ENCODE assay signal across 8 cellular contexts in the genomic region with DNA sequence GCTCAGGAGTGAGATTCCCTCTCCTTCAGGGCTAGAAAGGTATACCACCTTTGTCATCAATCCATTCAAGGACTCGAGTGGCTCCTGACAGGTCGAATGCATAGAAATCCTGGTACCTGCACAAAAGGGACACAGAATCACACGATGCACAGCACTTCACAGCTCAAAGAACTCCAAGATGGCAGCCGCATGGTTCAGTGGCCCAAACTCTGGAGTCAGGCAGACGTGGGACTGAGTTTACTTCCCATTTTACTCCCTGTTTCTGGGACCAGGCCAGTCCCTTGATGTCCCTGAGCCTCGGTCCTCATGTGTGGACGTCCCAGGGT. TPM values are rescaled to one million over a fixed set of nuclear protein-coding genes. Genes with fewer than 3 reads are reported as not detected.
A peak's percentile ranks its signal among the peaks of the same experiment; 100 is the strongest.
DNase-seq lines count a peak whose midpoint lies in the region; ATAC-seq, FAIRE-seq and TF ChIP-seq lines count a peak whose summit lies in the region.

No MANE protein-coding gene starts in this region.

- no peak for TF ChIP-seq EP300 in ovary (IDR thresholded peaks at IDR 0.05)

- POLR2A ChIA-PET in Caco-2 (lab: Charles Lee), result interaction anchor here (1.0 to 1.2 kb wide), 2 partner anchors 63 to 82 kb away, joined by 3 to 10 read pairs; no protein-coding TSS in a partner anchor
- POLR2A ChIA-PET in endothelial cell of umbilical vein (lab: Charles Lee), result interaction anchor here (0.7 to 2.3 kb wide), 2 partner anchors 22 to 169 kb away, joined by 3 to 4 read pairs; no protein-coding TSS in a partner anchor

- CTCF ChIA-PET in Caco-2 (lab: Charles Lee) (interaction anchor here (1.0 to 1.4 kb wide), 3 partner anchors 15 to 66 kb away, joined by 3 to 7 read pairs (median 4); no protein-coding TSS in a partner anchor), endothelial cell of umbilical vein (lab: Charles Lee) (interaction anchor here (0.6 to 3.2 kb wide), 14 partner anchors 10 to 515 kb away, joined by 3 to 35 read pairs (median 5); partner anchors contain the start of gene SEC11A)

- H3K27me3 ChIP-seq in Caco-2 (replicated peaks; ENCODE audit: control insufficient read depth, insufficient read depth, low read length), result no peaks in the 10 kb centered on the region
- no peaks in the 10 kb centered on the region for H3K27me3 ChIP-seq in OCI-LY3 (ENCODE audit: low read depth, low read length)
- H3K27me3 ChIP-seq in endothelial cell of umbilical vein (ENCODE audit: control insufficient read depth in 2 of 2, insufficient read depth in 2 of 2, low read length in 2 of 2), result no peaks in the 10 kb centered on the region
- no peaks in the 10 kb centered on the region for H3K27me3 ChIP-seq in ovary

- H4K20me1 ChIP-seq in OCI-LY3 (ENCODE audit: insufficient read depth, low read length) (no peaks in the 10 kb centered on the region), endothelial cell of umbilical vein (replicated peaks; ENCODE audit: control insufficient read depth, extremely low read depth, insufficient read depth, low read length) (no peaks in the 10 kb centered on the region)

- BruUV-seq in Caco-2 (replicated peaks; lab: Mats Ljungman, UMichigan) (no TSS peak), endothelial cell of umbilical vein (replicated peaks; lab: Mats Ljungman, UMichigan) (TSS peak; percentile 71)

- H3K36me3 ChIP-seq in Caco-2 (ENCODE audit: control insufficient read depth, insufficient read depth, low read length) (peaks cover 3% of the 10 kb centered on the region), OCI-LY3 (replicated peaks; ENCODE audit: low read depth, low read length) (peaks cover 21% of the 10 kb centered on the region), endothelial cell of umbilical vein (ENCODE audit: control insufficient read depth in 2 of 2, extremely low read depth in 1 of 2, insufficient read depth in 2 of 2, low read length in 2 of 2) (peaks cover 9 to 11% of the 10 kb centered on the region in 2 experiments), ovary (no peaks in the 10 kb centered on the region)

- peaks cover 4% of the 10 kb centered on the region; the same call in 1 of the 2 replicates for H3K4me1 ChIP-seq in Caco-2
- H3K4me1 ChIP-seq in OCI-LY3 (ENCODE audit: low read length), result peaks cover 19% of the 10 kb centered on the region
- peaks cover 29% of the 10 kb centered on the region for H3K4me1 ChIP-seq in endothelial cell of umbilical vein (ENCODE audit: control insufficient read depth, extremely low read depth, insufficient read depth, low read length)
- peaks cover 2% of the 10 kb centered on the region for H3K4me1 ChIP-seq in ovary (ENCODE audit: insufficient read depth)

- H3K4me3 ChIP-seq in Caco-2 (ENCODE audit: low read depth, low read length), result peak overlapping the region; percentile 62
- H3K4me3 ChIP-seq in OCI-LY3 (ENCODE audit: low read length), result peak overlapping the region; percentile 91
- peak overlapping the region; percentile 25 to 93 (median 79) for H3K4me3 ChIP-seq in endothelial cell of umbilical vein (replicated peaks in 1 of 3; ENCODE audit: insufficient read depth in 1 of 3, low read depth in 1 of 3, low read length in 3 of 3)
- peak overlapping the region; percentile 82 for H3K4me3 ChIP-seq in ovary

- peak overlapping the region; percentile 98 for H3K27ac Mint-ChIP-seq in Caco-2 (ENCODE audit: unreplicated experiment)

- TF ChIP-seq POLR2A in endothelial cell of umbilical vein (IDR thresholded peaks at IDR 0.05; ENCODE audit: low read depth, low read length) (no peak), ovary (IDR thresholded peaks at IDR 0.05) (no peak)

- DNase-seq in Caco-2 (no peak), endothelial cell of umbilical vein (ENCODE audit: low read depth, low spot score) (no peak), ovary (no peak), ureter (ENCODE audit: low spot score) (no peak), mesenteric fat pad (ENCODE audit: low spot score) (no peak), left colon (no peak), SW 1271 (lab: John Stamatoyannopoulos, UW) (no peak)

- H3K4me2 ChIP-seq in OCI-LY3 (ENCODE audit: low read length), result peak overlapping the region; percentile 100
- H3K4me2 ChIP-seq in endothelial cell of umbilical vein (ENCODE audit: insufficient read depth, low read length), result peak overlapping the region; percentile 87

- H3K9me3 ChIP-seq in Caco-2, result no peaks in the 10 kb centered on the region
- H3K9me3 ChIP-seq in OCI-LY3 (ENCODE audit: insufficient read depth, low read length), result no peaks in the 10 kb centered on the region
- no peaks in the 10 kb centered on the region for H3K9me3 ChIP-seq in endothelial cell of umbilical vein (replicated peaks; ENCODE audit: control insufficient read depth, insufficient read depth, low read length)
- H3K9me3 ChIP-seq in ovary, result no peaks in the 10 kb centered on the region

- H3K27ac ChIP-seq in OCI-LY3 (ENCODE audit: low read length) (peak overlapping the region; percentile 58), endothelial cell of umbilical vein (ENCODE audit: insufficient read depth, low read depth, low read length) (peak overlapping the region; percentile 84), ovary (peak overlapping the region; percentile 61 to 69)

- no peaks in the 10 kb centered on the region for H3K9me1 ChIP-seq in endothelial cell of umbilical vein (replicated peaks; ENCODE audit: control insufficient read depth, extremely low read depth, insufficient read depth, low read length)

- dilution Hi-C loops in endothelial cell of umbilical vein (cut with MboI; ENCODE audit: extremely low pct_ligation_motif_present, low sequenced_read_pairs), result no loop called here

- peak overlapping the region; percentile 97 for H3K4me3 Mint-ChIP-seq in Caco-2 (ENCODE audit: unreplicated experiment)

- WGBS in ovary, 3 donors, result 9 to 15% (median 13%) methylated on average over 7 of the region's 7 CpGs

- H3K27me3 Mint-ChIP-seq in Caco-2 (ENCODE audit: insufficient read depth, unreplicated experiment), result no peaks in the 10 kb centered on the region

- peaks cover 30% of the 10 kb centered on the region for H3K36me3 Mint-ChIP-seq in Caco-2 (ENCODE audit: insufficient read depth, unreplicated experiment)

- intact Hi-C loops in Caco-2 (cut with micrococcal nuclease; ENCODE audit: unreplicated experiment) (loop anchor here (5.0 to 10.0 kb wide), 2 partner anchors 61 to 164 kb away; partner anchors contain the start of genes ALPK3 and SEC11A), endothelial cell of umbilical vein (cut with micrococcal nuclease) (no loop called here), ovary (cut with DNase I) (loop anchor here in 3 of 4 donors (10.0 kb wide), 4 partner anchors 49 to 271 kb away; partner anchors contain the start of gene ZSCAN2 (in 1 of the 3)), left colon (cut with DNase I, micrococcal nuclease) (loop anchor here (10.0 kb wide), 2 partner anchors 59 to 1081 kb away; no protein-coding TSS in a partner anchor)

- TF ChIP-seq CTCF in Caco-2 (IDR thresholded peaks at IDR 0.05; ENCODE audit: insufficient read depth in 1 of 2, low read depth in 1 of 2, low read length in 1 of 2, severe bottlenecking in 1 of 2, unreplicated experiment in 1 of 2) (no peak), OCI-LY3 (IDR thresholded peaks at IDR 0.05; ENCODE audit: low read depth, low read length) (no peak), endothelial cell of umbilical vein (IDR thresholded peaks at IDR 0.05; ENCODE audit: extremely low read depth in 1 of 2, insufficient read depth in 1 of 2, low read depth in 1 of 2, low read length in 2 of 2) (no peak), ovary (IDR thresholded peaks at IDR 0.05) (no peak)

- H2AFZ ChIP-seq in OCI-LY3 (ENCODE audit: low read depth, low read length), result peak overlapping the region; percentile 73
- peak overlapping the region; percentile 25 for H2AFZ ChIP-seq in endothelial cell of umbilical vein (ENCODE audit: low read depth, low read length)

- no peak for ATAC-seq in left colon

- no peak for FAIRE-seq in endothelial cell of umbilical vein (lab: Jason Lieb, UNC)

- H3K9ac ChIP-seq in OCI-LY3 (ENCODE audit: low read length) (peak overlapping the region; percentile 86), endothelial cell of umbilical vein (replicated peaks; ENCODE audit: extremely low read depth, insufficient read depth, low read length) (peak overlapping the region; percentile 78)

- peaks cover 21% of the 10 kb centered on the region for H3K4me1 Mint-ChIP-seq in Caco-2 (ENCODE audit: low read depth, unreplicated experiment)

- H3K79me2 ChIP-seq in OCI-LY3 (ENCODE audit: low read length) (peaks cover 20% of the 10 kb centered on the region), endothelial cell of umbilical vein (ENCODE audit: control insufficient read depth, insufficient read depth, low read length) (peaks cover 15% of the 10 kb centered on the region)

- no peaks in the 10 kb centered on the region for H3K9me3 Mint-ChIP-seq in Caco-2 (ENCODE audit: unreplicated experiment)

RNA-seq across cellular contexts. Expression of gene WDR73, which starts 0.5 kb away (rescaled TPM):
- total RNA-seq in Caco-2 (2022) (32.5 and 32.7 TPM in 2 replicates), endothelial cell of umbilical vein (28.2 and 29.1 TPM in 2 replicates), ovary (10 to 100 TPM; 18.8 to 36.1 (median 26.9) TPM), ureter (48.2 TPM), mesenteric fat pad (20.3 TPM), left colon (10 to 100 TPM; 17.0 to 20.5 TPM)
- polyA plus RNA-seq in endothelial cell of umbilical vein (25.6 and 29.0 TPM in 2 replicates), ovary (10 to 100 TPM; 19.9 to 20.7 TPM)
- 19.0 and 19.9 TPM in 2 replicates for polyA plus RNA-seq in endothelial cell of umbilical vein (2011; cell fraction: cytosol; rRNA removed)
- polyA plus RNA-seq in endothelial cell of umbilical vein (2011; cell fraction: nucleus; rRNA removed), result 73.5 and 76.7 TPM in 2 replicates
- polyA plus RNA-seq in endothelial cell of umbilical vein (2012), result 12.9 and 21.8 TPM in 2 replicates
- 31.8 and 40.5 TPM in 2 replicates for polyA minus RNA-seq in endothelial cell of umbilical vein
- polyA minus RNA-seq in endothelial cell of umbilical vein (2011; cell fraction: cytosol; rRNA and poly(A)+ RNA removed), result 19.7 TPM
- polyA minus RNA-seq in endothelial cell of umbilical vein (2011; cell fraction: nucleus; rRNA and poly(A)+ RNA removed), result 24.3 and 36.3 TPM in 2 replicates

RNA-seq across cellular contexts. Expression of gene NMB, which starts 4.5 kb away (rescaled TPM):
- total RNA-seq in Caco-2 (2022) (7.5 and 8.6 TPM in 2 replicates), endothelial cell of umbilical vein (9.6 and 9.8 TPM in 2 replicates), ovary (10 to 100 TPM in 1 of 7 donors, 1 to 10 TPM in 6; 5.1 to 11.5 (median 7.3) TPM), ureter (9.1 TPM), mesenteric fat pad (67.0 TPM), left colon (1 to 10 TPM; 1.8 to 2.8 TPM)
- polyA plus RNA-seq in endothelial cell of umbilical vein (7.8 and 10.3 TPM in 2 replicates), ovary (1 to 10 TPM; 2.7 to 7.3 TPM)
- 5.2 and 6.7 TPM in 2 replicates for polyA plus RNA-seq in endothelial cell of umbilical vein (2011; cell fraction: cytosol; rRNA removed)
- 1.8 and 2.0 TPM in 2 replicates for polyA plus RNA-seq in endothelial cell of umbilical vein (2011; cell fraction: nucleus; rRNA removed)
- 5.2 and 7.0 TPM in 2 replicates for polyA plus RNA-seq in endothelial cell of umbilical vein (2012)
- 0.45 and 1.4 TPM in 2 replicates for polyA minus RNA-seq in endothelial cell of umbilical vein
- not detected for polyA minus RNA-seq in endothelial cell of umbilical vein (2011; cell fraction: cytosol; rRNA and poly(A)+ RNA removed)
- polyA minus RNA-seq in endothelial cell of umbilical vein (2011; cell fraction: nucleus; rRNA and poly(A)+ RNA removed), result 0.63 and 0.91 TPM in 2 replicates

RNA-seq across cellular contexts. Expression of gene ZSCAN2, which starts 52.7 kb away (rescaled TPM):
- total RNA-seq in Caco-2 (2022) (12.7 and 12.9 TPM in 2 replicates), endothelial cell of umbilical vein (13.5 TPM in 2 replicates), ovary (10 to 100 TPM in 3 of 7 donors, 1 to 10 TPM in 4; 5.6 to 13.3 (median 9.2) TPM), ureter (9.0 TPM), mesenteric fat pad (7.9 TPM), left colon (1 to 10 TPM; 5.4 to 8.2 TPM)
- polyA plus RNA-seq in endothelial cell of umbilical vein (11.3 and 12.9 TPM in 2 replicates), ovary (1 to 10 TPM; 6.8 to 8.2 TPM)
- polyA plus RNA-seq in endothelial cell of umbilical vein (2011; cell fraction: cytosol; rRNA removed), result 15.3 and 16.2 TPM in 2 replicates
- polyA plus RNA-seq in endothelial cell of umbilical vein (2011; cell fraction: nucleus; rRNA removed), result 13.3 and 14.3 TPM in 2 replicates
- polyA plus RNA-seq in endothelial cell of umbilical vein (2012), result 12.4 and 19.0 TPM in 2 replicates
- 14.5 and 21.9 TPM in 2 replicates for polyA minus RNA-seq in endothelial cell of umbilical vein
- polyA minus RNA-seq in endothelial cell of umbilical vein (2011; cell fraction: cytosol; rRNA and poly(A)+ RNA removed), result 3.9 TPM
- polyA minus RNA-seq in endothelial cell of umbilical vein (2011; cell fraction: nucleus; rRNA and poly(A)+ RNA removed), result 10.0 and 12.6 TPM in 2 replicates
